In the genomic region with DNA sequence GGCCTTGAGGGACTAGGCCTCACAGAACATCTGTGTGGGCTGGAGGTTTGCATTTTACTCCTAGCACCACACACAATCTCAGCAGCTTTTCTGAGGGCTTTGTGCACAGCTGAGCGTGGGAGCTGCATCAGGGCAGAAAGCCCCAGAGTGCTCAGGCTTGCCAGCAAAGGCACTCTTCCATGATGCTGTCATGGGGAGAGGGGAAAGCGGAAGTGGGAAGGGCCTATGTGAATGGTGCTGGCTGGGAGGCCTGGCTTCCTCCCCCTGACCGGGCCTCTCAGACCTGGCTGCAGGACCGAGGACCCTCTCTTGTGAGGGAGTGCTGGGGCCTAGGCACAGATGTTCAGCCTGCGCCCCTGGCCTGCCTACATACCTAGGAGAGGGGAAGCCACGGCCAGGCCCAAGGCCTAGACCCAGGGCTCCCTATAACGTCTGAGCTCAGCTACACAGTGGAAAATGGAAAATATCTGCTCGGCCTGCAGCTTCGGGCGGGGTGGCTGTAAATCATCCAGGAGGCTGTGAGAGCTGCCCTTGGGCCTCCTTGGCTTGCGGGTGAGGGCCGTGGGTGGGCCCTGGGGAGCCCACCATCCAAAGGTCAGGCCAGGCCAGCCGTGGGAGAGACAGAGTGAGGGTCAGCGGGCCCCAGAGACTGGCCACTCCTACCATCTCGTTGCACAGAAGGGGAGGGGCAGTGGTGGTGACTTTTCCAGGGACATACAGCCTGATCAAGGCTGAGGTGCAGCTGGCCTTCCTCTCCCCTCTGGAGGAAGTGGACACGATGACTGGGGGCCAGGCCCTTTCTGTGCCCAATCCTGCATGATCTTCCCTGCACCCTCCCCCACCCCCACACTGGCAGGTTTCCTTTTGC, we compare ENCODE assay signal across 9 cellular contexts. TPM values are rescaled to one million over a fixed set of nuclear protein-coding genes. Genes with fewer than 3 reads are reported as not detected.
A peak's percentile ranks its signal among the peaks of the same experiment; 100 is the strongest.
DNase-seq lines count a peak whose midpoint lies in the region; ATAC-seq and TF ChIP-seq lines count a peak whose summit lies in the region.
"Had no signal": no experiment of that assay in that cellular context is flagged by ENCODE, and none has a peak within 500 bp of the region (broad histone marks: within the 10 kb centered on the region; RNA-seq: fewer than 3 reads in every experiment).

No MANE protein-coding gene starts in this region.

- peak overlapping the region; percentile 70 to 90 (median 83) for H3K27ac Mint-ChIP-seq in H9

- no peak overlapping the region for H2BK15ac ChIP-seq in H9 (ENCODE audit: low read depth, low read length)

- no peak overlapping the region for H2BK12ac ChIP-seq in H9 (ENCODE audit: insufficient read length, low read depth, low read length)

- no peak overlapping the region for H2BK20ac ChIP-seq in H9 (ENCODE audit: low read depth, low read length, poor library complexity, severe bottlenecking)

- DNase-seq in H9 (peak; percentile 49), dermis blood vessel endothelial cell (peak; percentile 21), left lobe of liver (ENCODE audit: low spot score) (peak; percentile 44), cortex of kidney (lab: John Stamatoyannopoulos, UW) (no peak)
- no peak for DNase-seq in stimulated activated naive CD4-positive, alpha-beta T cell treated with Interleukin-2 at 50 U/mL for 16 hours (lab: John Stamatoyannopoulos, UW)
- DNase-seq: DMS79 had no signal

- peaks cover 35% of the 10 kb centered on the region; the same call in 1 of the 2 replicates for H3K79me2 ChIP-seq in H9 (ENCODE audit: insufficient read depth, low read length)

- peak overlapping the region; percentile 39; the same call in 1 of the 2 replicates for H3K14ac ChIP-seq in H9 (ENCODE audit: insufficient read depth, low read length)

- peaks cover 27% of the 10 kb centered on the region for H3K4me1 ChIP-seq in H9 (ENCODE audit: insufficient read depth, low read length)

- H2BK5ac ChIP-seq in H9 (ENCODE audit: insufficient read length, low read length) = no peak overlapping the region

- no peaks in the 10 kb centered on the region for H3K9me3 Mint-ChIP-seq in H9

- H3K56ac ChIP-seq in H9 (ENCODE audit: insufficient read length, low read depth, low read length) = no peak overlapping the region

- H3K9ac ChIP-seq in H9 (ENCODE audit: extremely low read depth, insufficient read length, low read length) = no peak overlapping the region

- H4K91ac ChIP-seq in H9 (ENCODE audit: insufficient read length, low read depth, low read length) = no peak overlapping the region

- H3K27me3 ChIP-seq in H9 (ENCODE audit: insufficient read depth, low read length) = no peaks in the 10 kb centered on the region

- H3K23me2 ChIP-seq in H9 (ENCODE audit: insufficient read length, low read depth, low read length, poor library complexity, severe bottlenecking) = no peaks in the 10 kb centered on the region

- H2AK5ac ChIP-seq in H9 (ENCODE audit: insufficient read length, low read length) = no peak overlapping the region

- no peak overlapping the region for H2BK120ac ChIP-seq in H9 (ENCODE audit: low read depth, low read length, poor library complexity, severe bottlenecking)

- no peak overlapping the region for H3K4me3 ChIP-seq in skin epidermis

- no peak overlapping the region for H3T11ph ChIP-seq in H9 (ENCODE audit: low read length)

- H3K27ac ChIP-seq in H9 (ENCODE audit: insufficient read length, low read depth, low read length) (no peak overlapping the region), skin epidermis (peak overlapping the region in 17 of 21 experiments; percentile 21 to 80 (median 53))

- H2AFZ ChIP-seq in H9 (ENCODE audit: low read length) = no peak overlapping the region

- no peak overlapping the region for H3K4ac ChIP-seq in H9 (ENCODE audit: low read depth, low read length)

- H3K23ac ChIP-seq in H9 (ENCODE audit: insufficient read length, low read depth, low read length) = no peak overlapping the region

- WGBS in H9 (ENCODE audit: extremely low coverage, insufficient read length, low lambda C conversion rate) = no CpG with 5 or more reads among the region's 16 CpGs

- no peaks in the 10 kb centered on the region for H3K9me3 ChIP-seq in H9 (ENCODE audit: control insufficient read depth, low read depth, low read length)

- no peak overlapping the region for H4K5ac ChIP-seq in H9 (ENCODE audit: insufficient read length, low read depth, low read length)

- H3K36me3 Mint-ChIP-seq in H9 (ENCODE audit: insufficient read depth in 1 of 3, low read depth in 3 of 3) = peaks cover 0 to 5% (median 3%) of the 10 kb centered on the region in 3 experiments; a peak in 3 of 7 replicates

- H3K4me2 ChIP-seq in H9 (ENCODE audit: insufficient read depth, insufficient read length, low read length) = no peak overlapping the region

- H3K79me1 ChIP-seq in H9 (ENCODE audit: insufficient read depth, low read depth, low read length, poor library complexity, severe bottlenecking) = peaks cover 5% of the 10 kb centered on the region

- H3K4me1 Mint-ChIP-seq in H9 = peaks cover 58 to 74% of the 10 kb centered on the region in 2 experiments

- no peaks in the 10 kb centered on the region for H4K20me1 ChIP-seq in H9 (ENCODE audit: control insufficient read depth, insufficient read depth, insufficient read length)

- no peak overlapping the region for H3K4me3 Mint-ChIP-seq in H9

- no peak for TF ChIP-seq CTCF in H9 (conservative IDR thresholded peaks at IDR 0.05)

- H3K18ac ChIP-seq in H9 (ENCODE audit: insufficient read length, low read depth, low read length) = no peak overlapping the region

- no peak overlapping the region for H4K8ac ChIP-seq in H9 (replicated peaks; ENCODE audit: insufficient read length, low read depth, low read length)

- H3K27me3 Mint-ChIP-seq in H9 (ENCODE audit: low read depth) = no peaks in the 10 kb centered on the region; the same call in 1 of the 2 replicates

- ATAC-seq in left lobe of liver (peak; percentile 37), GM21360 (IDR thresholded peaks at IDR 0.05; ENCODE audit: unreplicated experiment) (no peak), GM21381 (IDR thresholded peaks at IDR 0.05; ENCODE audit: unreplicated experiment) (no peak)

RNA-seq across cellular contexts. Expression of a gene that starts 22.7 kb away (rescaled TPM):
- 56.7 and 59.3 TPM in 2 replicates for total RNA-seq in H9 (2021)
- 0.34 TPM in 1 of 2 replicates, not detected in the other for total RNA-seq in dermis blood vessel endothelial cell
- total RNA-seq in left lobe of liver = 0.30 TPM

Comparison
In these comparisons a context has a peak if more than half of its experiments do, and no peak if none do; other contexts are left out.
1. DNase-seq: peak in H9 (single experiment), dermis blood vessel endothelial cell (single experiment) and left lobe of liver (single experiment); none in stimulated activated naive CD4-positive, alpha-beta T cell treated with Interleukin-2 at 50 U/mL for 16 hours (single experiment) and cortex of kidney (single experiment).
2. RNA of a gene that starts 22.7 kb away (total RNA-seq): 56.7 to 59.3 TPM in H9; 0.34 TPM in dermis blood vessel endothelial cell and 0.30 TPM in left lobe of liver (single experiment); every median in the first group is over 10 times any median in the second.